Comparison of ENCODE assay signal across 14 cellular contexts in genomic region chr11:92269021-92269420, GRCh38. TPM values are rescaled to one million over a fixed set of nuclear protein-coding genes. Genes with fewer than 3 reads are reported as not detected.
DNase-seq lines count a peak whose midpoint lies in the region; ATAC-seq, FAIRE-seq and TF ChIP-seq lines count a peak whose summit lies in the region.
"Had no signal": no experiment of that assay in that cellular context is flagged by ENCODE, and none has a peak within 500 bp of the region (broad histone marks: within the 10 kb centered on the region; RNA-seq: fewer than 3 reads in every experiment).

No MANE protein-coding gene starts in this region.

- H3K4me1 ChIP-seq in SJCRH30 = peaks cover 20% of the 10 kb centered on the region
- no peaks in the 10 kb centered on the region for H3K4me1 ChIP-seq in pancreas
- peaks cover 0 to 39% (median 4%) of the 10 kb centered on the region in 4 donors for H3K4me1 ChIP-seq in tibial artery

- peak in 3 of 4 donors; percentile 40 to 81 (median 63) for ATAC-seq in pancreas
- ATAC-seq in HG02588 (IDR thresholded peaks at IDR 0.05; ENCODE audit: unreplicated experiment) = no peak
- ATAC-seq in HG03521 (IDR thresholded peaks at IDR 0.05; ENCODE audit: unreplicated experiment) = no peak
- ATAC-seq: esophagus mucosa; stimulated activated effector memory CD8-positive, alpha-beta T cell treated with anti-CD3 and anti-CD28 coated beads, Interleukin-12 subunit alpha, Interleukin-12 subunit beta, amount 100 ng/mL, for 72 hours had no signal

- FAIRE-seq in pancreas (lab: Jason Lieb, UNC) = no peak

- no peaks in the 10 kb centered on the region for H3K27me3 ChIP-seq in SJCRH30
- no peaks in the 10 kb centered on the region for H3K27me3 ChIP-seq in pancreas
- no peaks in the 10 kb centered on the region for H3K27me3 ChIP-seq in tibial artery

- TF ChIP-seq CTCF in fibroblast of pulmonary artery (IDR thresholded peaks at IDR 0.05; ENCODE audit: low read length, missing control alignments) (no peak), pancreas (IDR thresholded peaks at IDR 0.05) (no peak), tibial artery (IDR thresholded peaks at IDR 0.05) (no peak)

- DNase-seq in GM04503 (ENCODE audit: low read depth) = peak; percentile 66
- peak; percentile 4 to 23 for DNase-seq in SJCRH30
- peak; percentile 57 for DNase-seq in fibroblast of pulmonary artery (ENCODE audit: low read depth)
- no peak for DNase-seq in pancreas
- no peak for DNase-seq in tibial artery
- DNase-seq in SIG-M5 (lab: John Stamatoyannopoulos, UW) = no peak
- DNase-seq: activated CD4-positive, alpha-beta T cell treated with anti-CD3 and anti-CD28 coated beads, Interleukin-2, amount 50 U/mL, for 4 hours; activated naive CD8-positive, alpha-beta T cell treated with anti-CD3 and anti-CD28 coated beads, Interleukin-2, amount 10 ng/mL, durations not matched to agents 7 days and 5 days; NCI-H2029 had no signal

- H3K36me3 ChIP-seq in SJCRH30 (no peaks in the 10 kb centered on the region), pancreas (no peaks in the 10 kb centered on the region), tibial artery (no peaks in the 10 kb centered on the region)

- H3K27ac ChIP-seq in SJCRH30 (peak overlapping the region; percentile 60), pancreas (peak overlapping the region in 2 of 4 donors; percentile 27 to 50), tibial artery (peak overlapping the region in 1 of 2 donors; percentile 14)

- intact Hi-C loops in pancreas (cut with DNase I) = no loop called here
- intact Hi-C loops in tibial artery (cut with DNase I; ENCODE audit: low total_unique reads) = no loop called here

- H3K4me3 ChIP-seq in SJCRH30 (no peak overlapping the region), fibroblast of pulmonary artery (replicated peaks; ENCODE audit: low read depth, low read length) (no peak overlapping the region), pancreas (no peak overlapping the region), tibial artery (no peak overlapping the region)

- WGBS in pancreas, 2 donors = 29 to 33% methylated on average over 2 of the region's 2 CpGs

- H3K9me3 ChIP-seq in SJCRH30 (replicated peaks) (no peaks in the 10 kb centered on the region), pancreas (no peaks in the 10 kb centered on the region), tibial artery (no peaks in the 10 kb centered on the region)

RNA-seq across cellular contexts. Expression of gene FAT3, which starts 44.4 kb away (rescaled TPM):
- total RNA-seq in SJCRH30 (2014; rRNA removed; shearing (Covaris generic)) = 20.1 and 23.1 TPM in 2 replicates
- 1 to 10 TPM in 1 of 6 donors, under 1 TPM in 5; 0.05 to 2.3 (median 0.18) TPM for total RNA-seq in pancreas
- under 1 TPM; 0.30 to 0.59 TPM for polyA plus RNA-seq in pancreas
- total RNA-seq: activated naive CD8-positive, alpha-beta T cell treated with anti-CD3 and anti-CD28 coated beads, Interleukin-2, amount 10 ng/mL, durations not matched to agents 7 days and 5 days; SK-MEL-5 had no signal

Comparison
In these comparisons a context has a peak if more than half of its experiments do, and no peak if none do; other contexts are left out.
1. DNase-seq: peak in GM04503 (single experiment), SJCRH30 (2 of 2) and fibroblast of pulmonary artery (single experiment); none in pancreas (0 of 6), tibial artery (0 of 2) and SIG-M5 (single experiment).
2. ATAC-seq: peak in pancreas (3 of 4); none in HG02588 (single experiment) and HG03521 (single experiment).